9 cellular contexts compared by ENCODE assay signal in genomic region chr9:77649109-77649812, GRCh38. TPM values are rescaled to one million over a fixed set of nuclear protein-coding genes. Genes with fewer than 3 reads are reported as not detected.
A peak's percentile ranks its signal among the peaks of the same experiment; 100 is the strongest.
DNase-seq lines count a peak whose midpoint lies in the region; ATAC-seq and TF ChIP-seq lines count a peak whose summit lies in the region.
"Had no signal": no experiment of that assay in that cellular context is flagged by ENCODE, and none has a peak within 500 bp of the region (broad histone marks: within the 10 kb centered on the region; RNA-seq: fewer than 3 reads in every experiment).

No MANE protein-coding gene starts in this region.

- peak overlapping the region; percentile 94 for H3K4me2 ChIP-seq in hepatocyte

- peaks cover 3% of the 10 kb centered on the region for H3K4me1 ChIP-seq in hepatocyte (ENCODE audit: insufficient read depth)

- H3K9me3 ChIP-seq in hepatocyte (ENCODE audit: low read depth), result no peaks in the 10 kb centered on the region

- TF ChIP-seq CTCF in WTC11 (IDR thresholded peaks at IDR 0.05), result no peak
- TF ChIP-seq CTCF in hepatocyte (IDR thresholded peaks at IDR 0.05; ENCODE audit: poor library complexity), result peak; percentile 43

- POLR2A ChIA-PET in WTC11 (lab: Charles Lee), result interaction anchor here (1.2 kb wide), 1 partner anchor 60 kb away, joined by 3 read pairs; no protein-coding TSS in a partner anchor

- H4K20me1 ChIP-seq in hepatocyte (ENCODE audit: insufficient read depth, poor library complexity, severe bottlenecking), result no peaks in the 10 kb centered on the region

- DNase-seq in activated T-cell treated with anti-CD3 and anti-CD28 coated beads, Interleukin-2, amount 50 U/mL, for 72 hours, result no peak
- DNase-seq in activated T-cell treated with anti-CD3 and anti-CD28 coated beads, Interleukin-2, amount 50 U/mL, for 48 hours, result no peak
- DNase-seq in WTC11 (ENCODE audit: low spot score) (no peak), hepatocyte (ENCODE audit: low spot score) (no peak)
- no peak for DNase-seq in stimulated activated naive CD8-positive, alpha-beta T cell treated with anti-CD3 and anti-CD28 coated beads, Interleukin-15, amount 100 ng/mL, for 72 hours
- no peak for DNase-seq in effector CD8-positive, alpha-beta T cell (lab: John Stamatoyannopoulos, UW)

- CTCF ChIA-PET in WTC11 (lab: Charles Lee), result interaction anchor here (0.6 to 6.4 kb wide), 33 partner anchors 9 to 386 kb away, joined by 3 to 80 read pairs (median 5); no protein-coding TSS in a partner anchor

- H3K36me3 Mint-ChIP-seq in activated T-cell treated with anti-CD3 and anti-CD28 coated beads, Interleukin-2, amount 50 U/mL, for 72 hours (ENCODE audit: insufficient read depth in 2 of 2), result peaks cover 0 to 2% of the 10 kb centered on the region in 2 donors
- no peaks in the 10 kb centered on the region for H3K36me3 Mint-ChIP-seq in WTC11

- no peaks in the 10 kb centered on the region for H3K9me3 Mint-ChIP-seq in activated T-cell treated with anti-CD3 and anti-CD28 coated beads, Interleukin-2, amount 50 U/mL, for 72 hours
- H3K9me3 Mint-ChIP-seq in WTC11, result no peaks in the 10 kb centered on the region
- H3K9me3 Mint-ChIP-seq in stimulated activated naive CD8-positive, alpha-beta T cell treated with anti-CD3 and anti-CD28 coated beads, Interleukin-15, amount 100 ng/mL, for 72 hours, result no peaks in the 10 kb centered on the region

- H3K4me1 Mint-ChIP-seq in activated T-cell treated with anti-CD3 and anti-CD28 coated beads, Interleukin-2, amount 50 U/mL, for 72 hours (ENCODE audit: low read depth), result peaks cover 11% of the 10 kb centered on the region
- peaks cover 51% of the 10 kb centered on the region for H3K4me1 Mint-ChIP-seq in WTC11
- H3K4me1 Mint-ChIP-seq in stimulated activated naive CD8-positive, alpha-beta T cell treated with anti-CD3 and anti-CD28 coated beads, Interleukin-15, amount 100 ng/mL, for 72 hours, result peaks cover 22% of the 10 kb centered on the region

- H3K27ac ChIP-seq in hepatocyte, result peak overlapping the region; percentile 23

- no peaks in the 10 kb centered on the region for H3K9me2 ChIP-seq in hepatocyte (replicated peaks; ENCODE audit: insufficient read depth)

- peak overlapping the region; percentile 46 for H3K4me3 ChIP-seq in hepatocyte

- H3K79me2 ChIP-seq in hepatocyte, result no peaks in the 10 kb centered on the region

- H2AFZ ChIP-seq in hepatocyte, result peak overlapping the region; percentile 67

- peaks cover 37% of the 10 kb centered on the region for H3K27me3 ChIP-seq in hepatocyte

- H3K27ac Mint-ChIP-seq in activated T-cell treated with anti-CD3 and anti-CD28 coated beads, Interleukin-2, amount 50 U/mL, for 72 hours, result no peak overlapping the region
- peak overlapping the region; percentile 90 for H3K27ac Mint-ChIP-seq in WTC11
- H3K27ac Mint-ChIP-seq in stimulated activated naive CD8-positive, alpha-beta T cell treated with anti-CD3 and anti-CD28 coated beads, Interleukin-15, amount 100 ng/mL, for 72 hours, result no peak overlapping the region

- peak overlapping the region; percentile 84 to 92 for H3K4me3 Mint-ChIP-seq in activated T-cell treated with anti-CD3 and anti-CD28 coated beads, Interleukin-2, amount 50 U/mL, for 72 hours
- peak overlapping the region; percentile 83 for H3K4me3 Mint-ChIP-seq in WTC11
- peak overlapping the region; percentile 75 to 85 for H3K4me3 Mint-ChIP-seq in stimulated activated naive CD8-positive, alpha-beta T cell treated with anti-CD3 and anti-CD28 coated beads, Interleukin-15, amount 100 ng/mL, for 72 hours

- no peaks in the 10 kb centered on the region for H3K36me3 ChIP-seq in hepatocyte (replicated peaks; ENCODE audit: insufficient read depth, low read depth)

- WGBS in hepatocyte (ENCODE audit: low lambda C conversion rate, missing lambda C conversion rate), result 53% methylated on average over 10 of the region's 10 CpGs

- H3K27me3 Mint-ChIP-seq in activated T-cell treated with anti-CD3 and anti-CD28 coated beads, Interleukin-2, amount 50 U/mL, for 72 hours (ENCODE audit: low read depth), result peaks cover 56% of the 10 kb centered on the region
- H3K27me3 Mint-ChIP-seq in WTC11 (ENCODE audit: low read depth), result peaks cover 26% of the 10 kb centered on the region
- peaks cover 57% of the 10 kb centered on the region for H3K27me3 Mint-ChIP-seq in stimulated activated naive CD8-positive, alpha-beta T cell treated with anti-CD3 and anti-CD28 coated beads, Interleukin-15, amount 100 ng/mL, for 72 hours

- no peak for ATAC-seq in activated T-cell treated with anti-CD3 and anti-CD28 coated beads, Interleukin-2, amount 50 U/mL, for 72 hours (replicated peaks in 1 of 2)
- ATAC-seq in WTC11, result peak; percentile 14
- ATAC-seq in stimulated activated naive CD8-positive, alpha-beta T cell treated with anti-CD3 and anti-CD28 coated beads, Interleukin-15, amount 100 ng/mL, for 72 hours, result no peak
- no peak for ATAC-seq in HG02938 (IDR thresholded peaks at IDR 0.05; ENCODE audit: unreplicated experiment)
- no peak for ATAC-seq in HG03280 (IDR thresholded peaks at IDR 0.05; ENCODE audit: unreplicated experiment)

TF ChIP-seq in WTC11, 78 proteins besides CTCF, POLR2A, EP300 and RAD21:
- TF ChIP-seq ZNF232 (CRISPR knock-in tag; IDR thresholded peaks at IDR 0.05), result no peak
- no peak for TF ChIP-seq ATF3 (CRISPR knock-in tag; conservative IDR thresholded peaks at IDR 0.05)
- TF ChIP-seq TEAD1 (CRISPR knock-in tag; IDR thresholded peaks at IDR 0.05), result no peak
- TF ChIP-seq SOX15 (CRISPR knock-in tag; IDR thresholded peaks at IDR 0.05), result no peak
- TF ChIP-seq FOXK1 (CRISPR knock-in tag; IDR thresholded peaks at IDR 0.05), result no peak
- TF ChIP-seq GTF2I (CRISPR knock-in tag; conservative IDR thresholded peaks at IDR 0.05), result no peak
- no peak for TF ChIP-seq E2F1 (CRISPR knock-in tag; IDR thresholded peaks at IDR 0.05)
- no peak for TF ChIP-seq JAZF1 (CRISPR knock-in tag; IDR thresholded peaks at IDR 0.05)
- no peak for TF ChIP-seq EMX1 (CRISPR knock-in tag; IDR thresholded peaks at IDR 0.05)
- no peak for TF ChIP-seq ZNF281 (CRISPR knock-in tag; IDR thresholded peaks at IDR 0.05)
TF ChIP-seq in WTC11: peak in this region for 0.

RNA-seq across cellular contexts. Expression of gene GNA14, which starts 1.1 kb away (rescaled TPM):
- total RNA-seq in activated T-cell treated with anti-CD3 and anti-CD28 coated beads, Interleukin-2, amount 50 U/mL, for 72 hours, result under 1 TPM in 1 of 2 donors, not detected in 1; 0.29 TPM
- total RNA-seq in WTC11 (2021) (20.4 to 26.7 TPM (median 21.0 TPM) in 3 replicates), hepatocyte (1.5 and 3.1 TPM in 2 replicates)
- polyA plus RNA-seq in hepatocyte, result 1.2 and 3.1 TPM in 2 replicates
- total RNA-seq: activated CD8-positive, alpha-beta memory T cell treated with anti-CD3 and anti-CD28 coated beads for 36 hours had no signal
